ENCODE assay signal across 8 cellular contexts in genomic region chr22:37807410-37808293, GRCh38. TPM values are rescaled to one million over a fixed set of nuclear protein-coding genes. Genes with fewer than 3 reads are reported as not detected.
DNase-seq lines count a peak whose midpoint lies in the region; ATAC-seq and TF ChIP-seq lines count a peak whose summit lies in the region.

Gene GCAT, plus strand, starts transcription at chr22:37807934. Its CDS starts 34 bp downstream, at chr22:37807968.

- no peaks in the 10 kb centered on the region for H3K9me2 ChIP-seq in neural cell (ENCODE audit: insufficient read depth, low read length)

- H3K4me1 Mint-ChIP-seq in stimulated activated naive CD8-positive, alpha-beta T cell treated with anti-CD3 and anti-CD28 coated beads, Interleukin-15, Interleukin-2, amounts not matched to agents 100 ng/mL and 50 ng/mL, for 24 hours (ENCODE audit: low read depth): peaks cover 37% of the 10 kb centered on the region

- H3K4me2 ChIP-seq in DND-41 (ENCODE audit: insufficient read depth, low read length) (peak within 1 kb of the TSS; percentile 79), neural cell (ENCODE audit: low read length) (peak within 1 kb of the TSS; percentile 56)

- TF ChIP-seq EP300 in neural cell (conservative IDR thresholded peaks at IDR 0.05; ENCODE audit: poor library complexity, severe bottlenecking): no peak

- ATAC-seq in DND-41 (ENCODE audit: insufficient read depth, low read depth): peak; percentile 86

- peaks cover 48% of the 10 kb centered on the region for H3K79me2 ChIP-seq in DND-41 (ENCODE audit: insufficient read depth, low read length)
- no peaks in the 10 kb centered on the region for H3K79me2 ChIP-seq in neural cell (replicated peaks; ENCODE audit: insufficient read depth, low read length)

- H2AFZ ChIP-seq in DND-41 (ENCODE audit: low read depth, low read length) (peak within 1 kb of the TSS; percentile 82), neural cell (ENCODE audit: low read depth, low read length) (no peak within 1 kb of the TSS)

- H3K4me3 Mint-ChIP-seq in stimulated activated naive CD8-positive, alpha-beta T cell treated with anti-CD3 and anti-CD28 coated beads, Interleukin-15, Interleukin-2, amounts not matched to agents 100 ng/mL and 50 ng/mL, for 24 hours: peak within 1 kb of the TSS; percentile 81

- H3K4me3 ChIP-seq in DND-41 (ENCODE audit: low read depth in 1 of 2, low read length in 2 of 2): peak within 1 kb of the TSS; percentile 73 to 78; a peak in 3 of 4 replicates
- peak within 1 kb of the TSS; percentile 69 for H3K4me3 ChIP-seq in SJCRH30
- H3K4me3 ChIP-seq in neural cell (ENCODE audit: low read length): peak within 1 kb of the TSS; percentile 90

- H3K27ac Mint-ChIP-seq in stimulated activated naive CD8-positive, alpha-beta T cell treated with anti-CD3 and anti-CD28 coated beads, Interleukin-15, Interleukin-2, amounts not matched to agents 100 ng/mL and 50 ng/mL, for 24 hours: no peak within 1 kb of the TSS

- TF ChIP-seq CTCF in DND-41 (IDR thresholded peaks at IDR 0.05; ENCODE audit: borderline replicate concordance, extremely low read depth, low read length, poor library complexity, severe bottlenecking) (no peak), neural cell (IDR thresholded peaks at IDR 0.05; ENCODE audit: poor library complexity, severe bottlenecking) (no peak)

- DNase-seq in DND-41: peak; percentile 98
- peak; percentile 72 for DNase-seq in GOT3 (lab: John Stamatoyannopoulos, UW)
- peak; percentile 90 for DNase-seq in M059J (ENCODE audit: low read depth)
- peak; percentile 95 to 96 for DNase-seq in SJCRH30
- DNase-seq in activated gamma-delta T cell (lab: John Stamatoyannopoulos, UW): peak; percentile 78
- DNase-seq in fibroblast of the conjunctiva (ENCODE audit: low read depth): peak; percentile 93

- peaks cover 12% of the 10 kb centered on the region for H3K36me3 ChIP-seq in DND-41 (ENCODE audit: insufficient read depth, low read length)
- no peaks in the 10 kb centered on the region for H3K36me3 ChIP-seq in SJCRH30
- no peaks in the 10 kb centered on the region for H3K36me3 ChIP-seq in neural cell (ENCODE audit: insufficient read depth, low read length)

- no peaks in the 10 kb centered on the region for H3K36me3 Mint-ChIP-seq in stimulated activated naive CD8-positive, alpha-beta T cell treated with anti-CD3 and anti-CD28 coated beads, Interleukin-15, Interleukin-2, amounts not matched to agents 100 ng/mL and 50 ng/mL, for 24 hours (ENCODE audit: low read depth)

- H3K4me1 ChIP-seq in DND-41 (ENCODE audit: insufficient read depth, low read length) (peaks cover 60% of the 10 kb centered on the region), SJCRH30 (peaks cover 16% of the 10 kb centered on the region)

- TF ChIP-seq RAD21 in neural cell (conservative IDR thresholded peaks at IDR 0.05): peak; percentile 35

- H3K9ac ChIP-seq in DND-41 (ENCODE audit: low read depth, low read length) (peak within 1 kb of the TSS; percentile 78), neural cell (ENCODE audit: low read length) (peak within 1 kb of the TSS; percentile 59)

- H3K9me3 ChIP-seq in DND-41 (ENCODE audit: insufficient read depth, low read length, severe bottlenecking): no peaks in the 10 kb centered on the region
- no peaks in the 10 kb centered on the region for H3K9me3 ChIP-seq in SJCRH30 (replicated peaks)
- no peaks in the 10 kb centered on the region for H3K9me3 ChIP-seq in neural cell (ENCODE audit: low read length)

- peaks cover 8% of the 10 kb centered on the region for H3F3A ChIP-seq in neural cell (ENCODE audit: insufficient read depth, low read length, poor library complexity, severe bottlenecking)

- H3K27me3 Mint-ChIP-seq in stimulated activated naive CD8-positive, alpha-beta T cell treated with anti-CD3 and anti-CD28 coated beads, Interleukin-15, Interleukin-2, amounts not matched to agents 100 ng/mL and 50 ng/mL, for 24 hours: peaks cover 62% of the 10 kb centered on the region

- H3K9me3 Mint-ChIP-seq in stimulated activated naive CD8-positive, alpha-beta T cell treated with anti-CD3 and anti-CD28 coated beads, Interleukin-15, Interleukin-2, amounts not matched to agents 100 ng/mL and 50 ng/mL, for 24 hours: no peaks in the 10 kb centered on the region

- H4K20me1 ChIP-seq in DND-41 (ENCODE audit: insufficient read depth, low read length): 0 out of 2 replicates have a peak, but pooled peaks cover 3% of the 10 kb centered on the region
- H4K20me1 ChIP-seq in neural cell (ENCODE audit: insufficient read depth): no peaks in the 10 kb centered on the region

- H3K27ac ChIP-seq in DND-41 (ENCODE audit: low read length) (peak within 1 kb of the TSS; percentile 89), SJCRH30 (no peak within 1 kb of the TSS), neural cell (ENCODE audit: low read length) (no peak within 1 kb of the TSS)

- peaks cover 2% of the 10 kb centered on the region for H3K27me3 ChIP-seq in DND-41 (ENCODE audit: insufficient read depth, low read length, poor library complexity)
- H3K27me3 ChIP-seq in SJCRH30: no peaks in the 10 kb centered on the region
- peaks cover 42% of the 10 kb centered on the region for H3K27me3 ChIP-seq in neural cell (ENCODE audit: insufficient read depth, low read depth, low read length)

TF ChIP-seq in neural cell, 6 proteins besides CTCF, POLR2A, EP300 and RAD21:
- no peak for TF ChIP-seq TAF1 (IDR thresholded peaks at IDR 0.05; ENCODE audit: low read depth)
- TF ChIP-seq SMC3 (conservative IDR thresholded peaks at IDR 0.05; ENCODE audit: poor library complexity): no peak
- peak; percentile 62 for TF ChIP-seq POLR2AphosphoS5 (IDR thresholded peaks at IDR 0.05)
- no peak for TF ChIP-seq EZH2 (IDR thresholded peaks at IDR 0.05; ENCODE audit: borderline replicate concordance, insufficient read depth, low read length, poor library complexity, severe bottlenecking)
- no peak for TF ChIP-seq REST (IDR thresholded peaks at IDR 0.05; ENCODE audit: borderline replicate concordance)
- TF ChIP-seq MXI1 (conservative IDR thresholded peaks at IDR 0.05; ENCODE audit: poor library complexity, severe bottlenecking): peak; percentile 95

RNA-seq across cellular contexts. Expression of gene GCAT, which starts in this region (rescaled TPM):
- 18.3 and 26.4 TPM in 2 replicates for total RNA-seq in M059J (2014; rRNA removed; shearing (Covaris generic))
- total RNA-seq in SJCRH30 (2014; rRNA removed; shearing (Covaris generic)): 14.2 and 15.0 TPM in 2 replicates
- 12.2 and 13.0 TPM in 2 replicates for polyA plus RNA-seq in neural cell
- 11.9 and 12.2 TPM in 2 replicates for polyA minus RNA-seq in neural cell
